Comparison of ENCODE assay signal across 13 cellular contexts in the genomic region with DNA sequence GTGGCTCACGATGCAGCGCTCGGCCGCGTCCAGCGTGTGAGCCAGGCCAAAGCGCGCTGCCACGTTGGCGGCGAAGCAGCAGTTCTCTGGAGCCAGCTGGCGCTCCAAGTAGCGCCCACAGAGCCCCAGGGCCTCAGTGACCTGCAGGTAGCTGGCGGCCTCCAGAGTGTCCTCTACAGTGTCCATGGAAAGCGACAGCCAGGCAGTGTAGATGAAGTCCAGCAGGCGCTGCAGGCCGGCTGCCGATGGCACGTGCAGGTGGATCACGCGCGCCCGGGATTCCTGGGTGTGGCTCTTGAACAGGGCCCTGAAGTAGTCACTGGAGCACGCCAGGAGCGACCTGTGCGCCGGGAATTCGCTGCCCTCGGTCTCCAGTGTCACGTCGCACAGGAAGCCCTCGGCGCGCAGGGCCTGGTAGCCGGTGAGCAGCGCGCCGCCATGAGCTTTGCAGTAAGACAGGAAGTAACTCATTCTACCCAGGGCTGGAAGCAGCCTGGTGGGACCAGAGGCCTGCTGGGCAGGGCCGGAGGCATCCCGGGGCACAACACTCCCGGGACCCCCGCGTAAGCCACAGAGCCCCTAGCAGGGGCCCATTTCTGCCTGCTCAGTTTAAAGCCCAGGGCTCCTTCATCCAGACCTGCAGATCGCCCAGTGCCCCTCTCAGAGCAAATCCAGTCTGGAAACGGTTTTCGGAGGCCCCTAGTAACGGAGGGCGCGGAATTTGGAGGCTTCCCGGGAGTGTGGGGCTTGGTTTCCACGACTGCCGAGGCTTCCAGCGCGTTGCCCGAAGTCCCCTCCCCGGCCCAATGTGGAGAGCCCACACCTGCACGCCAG. TPM values are rescaled to one million over a fixed set of nuclear protein-coding genes. Genes with fewer than 3 reads are reported as not detected.
DNase-seq lines count a peak whose midpoint lies in the region; ATAC-seq, FAIRE-seq and TF ChIP-seq lines count a peak whose summit lies in the region.
"Had no signal": no experiment of that assay in that cellular context is flagged by ENCODE, and none has a peak within 500 bp of the region (broad histone marks: within the 10 kb centered on the region; RNA-seq: fewer than 3 reads in every experiment).

No MANE protein-coding gene starts in this region.

- peaks cover 2% of the 10 kb centered on the region for H3K27me3 Mint-ChIP-seq in activated T-helper 17 cell treated with anti-CD3 and anti-CD28 coated beads, Interleukin-2, amount 50 U/mL, for 72 hours

- FAIRE-seq in kidney (lab: Jason Lieb, UNC): no peak

- no peaks in the 10 kb centered on the region for H3K4me1 Mint-ChIP-seq in activated T-helper 17 cell treated with anti-CD3 and anti-CD28 coated beads, Interleukin-2, amount 50 U/mL, for 72 hours

- H3K9me3 ChIP-seq in kidney (ENCODE audit: control insufficient read depth in 1 of 2, low read length in 2 of 2): no peaks in the 10 kb centered on the region
- H3K9me3 ChIP-seq in upper lobe of right lung: no peaks in the 10 kb centered on the region

- no peaks in the 10 kb centered on the region for H3K36me3 Mint-ChIP-seq in activated T-helper 17 cell treated with anti-CD3 and anti-CD28 coated beads, Interleukin-2, amount 50 U/mL, for 72 hours (ENCODE audit: low read depth)

- intact Hi-C loops in Right ventricle myocardium superior (cut with DNase I) (no loop called here), left ventricle myocardium superior (cut with micrococcal nuclease) (no loop called here), kidney (cut with DNase I) (no loop called here), upper lobe of right lung (cut with DNase I) (no loop called here), posterior vena cava (cut with DNase I) (no loop called here)

- no peaks in the 10 kb centered on the region for H3K27me3 ChIP-seq in upper lobe of right lung

- no peaks in the 10 kb centered on the region for H3K9me3 Mint-ChIP-seq in activated T-helper 17 cell treated with anti-CD3 and anti-CD28 coated beads, Interleukin-2, amount 50 U/mL, for 72 hours

- H3K27ac ChIP-seq in kidney (ENCODE audit: low read depth in 2 of 2, low read length in 2 of 2) (no peak overlapping the region), upper lobe of right lung (no peak overlapping the region)
- H3K27ac ChIP-seq: KMS-11 had no signal

- peak overlapping the region; percentile 59 for H3K4me3 Mint-ChIP-seq in activated T-helper 17 cell treated with anti-CD3 and anti-CD28 coated beads, Interleukin-2, amount 50 U/mL, for 72 hours

- H3K27ac Mint-ChIP-seq in activated T-helper 17 cell treated with anti-CD3 and anti-CD28 coated beads, Interleukin-2, amount 50 U/mL, for 72 hours: no peak overlapping the region

- ATAC-seq in Right ventricle myocardium superior (ENCODE audit: poor library complexity) (no peak), left ventricle myocardium superior (no peak), upper lobe of right lung (no peak), HG03571 (IDR thresholded peaks at IDR 0.05; ENCODE audit: unreplicated experiment) (no peak)
- ATAC-seq in activated T-helper 17 cell treated with anti-CD3 and anti-CD28 coated beads, Interleukin-2, amount 50 U/mL, for 72 hours (replicated peaks): peak; percentile 58

- H3K4me1 ChIP-seq in kidney (ENCODE audit: control insufficient read depth in 1 of 2, insufficient read depth in 1 of 2, low read depth in 1 of 2, low read length in 2 of 2) (no peaks in the 10 kb centered on the region), upper lobe of right lung (no peaks in the 10 kb centered on the region)

- H3K36me3 ChIP-seq in kidney (ENCODE audit: control insufficient read depth in 1 of 2, insufficient read depth in 2 of 2, low read length in 2 of 2): no peaks in the 10 kb centered on the region
- no peaks in the 10 kb centered on the region for H3K36me3 ChIP-seq in upper lobe of right lung

- no peak overlapping the region for H3K9ac ChIP-seq in kidney (ENCODE audit: low read length in 2 of 2)
- H3K9ac ChIP-seq: KMS-11 had no signal

- TF ChIP-seq CTCF in kidney (IDR thresholded peaks at IDR 0.05; ENCODE audit: borderline replicate concordance, extremely low read depth, insufficient read depth) (no peak), upper lobe of right lung (IDR thresholded peaks at IDR 0.05) (no peak)

- H3K4me3 ChIP-seq in kidney (ENCODE audit: low read length in 2 of 2) (no peak overlapping the region), upper lobe of right lung (no peak overlapping the region)

- DNase-seq in Right ventricle myocardium superior (peak; percentile 32), left ventricle myocardium superior (no peak), kidney (peak; percentile 58), upper lobe of right lung (peak; percentile 40), cerebellar cortex (ENCODE audit: low spot score) (no peak), posterior vena cava (ENCODE audit: low spot score) (no peak)
- DNase-seq: EL, hippocampal formation, NCI-H2171, RPMI8226 had no signal

RNA-seq across cellular contexts. Expression of a gene that starts 0.6 kb away (rescaled TPM):
- total RNA-seq in Right ventricle myocardium superior (4.2 TPM), left ventricle myocardium superior (3.6 TPM), kidney (0.09 TPM), upper lobe of right lung (not detected), posterior vena cava (not detected)
- under 1 TPM; 0.56 to 0.58 TPM for total RNA-seq in activated T-helper 17 cell treated with anti-CD3 and anti-CD28 coated beads, Interleukin-2, amount 50 U/mL, for 72 hours
- polyA plus RNA-seq in kidney (ENCODE audit: insufficient read depth, low read depth, low replicate concordance): not detected

Comparison
In these comparisons a context has a peak if more than half of its experiments do, and no peak if none do; other contexts are left out.
1. DNase-seq: peak in Right ventricle myocardium superior (single experiment), kidney (single experiment) and upper lobe of right lung (single experiment); none in left ventricle myocardium superior (single experiment), cerebellar cortex (single experiment) and posterior vena cava (single experiment).